In genomic region chr13:40494513-40494912, GRCh38 we compare ENCODE assay signal across 16 cellular contexts.
DNase-seq lines count a peak whose midpoint lies in the region; ATAC-seq lines count a peak whose summit lies in the region.
"Had no signal": no experiment of that assay in that cellular context is flagged by ENCODE, and none has a peak within 500 bp of the region (broad histone marks: within the 10 kb centered on the region; RNA-seq: fewer than 3 reads in every experiment).

No MANE protein-coding gene starts in this region.

- H2BK15ac ChIP-seq in neuronal stem cell (ENCODE audit: low read length) = no peak overlapping the region

- H2BK120ac ChIP-seq in neuronal stem cell (ENCODE audit: low read depth, low read length) = no peak overlapping the region

- peak overlapping the region; percentile 62 for H3K4me3 Mint-ChIP-seq in activated CD4-positive, alpha-beta T cell treated with anti-CD3 and anti-CD28 coated beads for 36 hours
- H3K4me3 Mint-ChIP-seq in T-cell = peak overlapping the region; percentile 74 to 79 (median 79)
- peak overlapping the region; percentile 57 for H3K4me3 Mint-ChIP-seq in central memory CD8-positive, alpha-beta T cell
- H3K4me3 Mint-ChIP-seq: neural progenitor cell had no signal

- no peak overlapping the region for H3K14ac ChIP-seq in neuronal stem cell (ENCODE audit: low read length)

- H3K9ac ChIP-seq in neuronal stem cell (ENCODE audit: low read depth, low read length, poor library complexity) = no peak overlapping the region
- H3K9ac ChIP-seq: neural progenitor cell had no signal

- no peak overlapping the region for H2BK12ac ChIP-seq in neuronal stem cell (ENCODE audit: low read length)

- H3K9me3 Mint-ChIP-seq in activated CD4-positive, alpha-beta T cell treated with anti-CD3 and anti-CD28 coated beads for 36 hours (ENCODE audit: low read depth) = no peaks in the 10 kb centered on the region
- peaks cover 0 to 5% (median 0%) of the 10 kb centered on the region in 3 donors for H3K9me3 Mint-ChIP-seq in T-cell
- H3K9me3 Mint-ChIP-seq in central memory CD8-positive, alpha-beta T cell = no peaks in the 10 kb centered on the region

- no peak overlapping the region for H4K8ac ChIP-seq in neuronal stem cell (ENCODE audit: low read depth, low read length)

- no peak overlapping the region for H3K27ac ChIP-seq in neuronal stem cell (replicated peaks; ENCODE audit: low read length)
- H3K27ac ChIP-seq: neural progenitor cell, SK-N-MC had no signal

- intact Hi-C loops in activated CD4-positive, alpha-beta T cell treated with anti-CD3 and anti-CD28 coated beads for 36 hours (cut with DNase I, micrococcal nuclease) = loop anchor here in 1 of 2 experiments (2.0 kb wide), 1 partner anchor 28 kb away; no protein-coding TSS in a partner anchor

- H3K27me3 Mint-ChIP-seq in activated CD4-positive, alpha-beta T cell treated with anti-CD3 and anti-CD28 coated beads for 36 hours = no peaks in the 10 kb centered on the region
- H3K27me3 Mint-ChIP-seq in T-cell = no peaks in the 10 kb centered on the region
- H3K27me3 Mint-ChIP-seq in central memory CD8-positive, alpha-beta T cell = no peaks in the 10 kb centered on the region

- WGBS in neuronal stem cell (ENCODE audit: extremely low coverage in 2 of 2, insufficient read length in 2 of 2, insufficient replicate concordance in 1 of 2), 2 donors = no CpG with 5 or more reads among the region's 2 CpGs

- H2BK5ac ChIP-seq in neuronal stem cell (ENCODE audit: low read length) = no peak overlapping the region

- no peaks in the 10 kb centered on the region for H3K36me3 ChIP-seq in neuronal stem cell (replicated peaks in 1 of 2; ENCODE audit: control insufficient read depth in 2 of 2, insufficient read depth in 2 of 2, low read length in 2 of 2)
- H3K36me3 ChIP-seq: left ventricle myocardium inferior, neural progenitor cell had no signal

- H3K23ac ChIP-seq in neuronal stem cell (ENCODE audit: low read depth, low read length, poor library complexity) = no peak overlapping the region

- H3K79me1 ChIP-seq in neuronal stem cell (ENCODE audit: low read depth, low read length) = no peaks in the 10 kb centered on the region

- H3K4me2 ChIP-seq in neuronal stem cell (ENCODE audit: insufficient read depth, low read length, poor library complexity, severe bottlenecking) = no peak overlapping the region
- H3K4me2 ChIP-seq: neural progenitor cell had no signal

- DNase-seq in activated CD4-positive, alpha-beta T cell treated with anti-CD3 and anti-CD28 coated beads for 36 hours = no peak
- DNase-seq in activated CD4-positive, alpha-beta T cell treated with anti-CD3 and anti-CD28 coated beads for 1 hour = no peak
- DNase-seq in T-cell (no peak), neuronal stem cell (ENCODE audit: low spot score) (no peak)
- no peak for DNase-seq in central memory CD8-positive, alpha-beta T cell (ENCODE audit: low spot score in 2 of 2)
- DNase-seq: COR-L47, hippocampal formation, left ventricle myocardium inferior, MV-4-11, NCI-H2171 treated with DMSO at 0.1 percent for 48 hours had no signal

- H4K91ac ChIP-seq in neuronal stem cell (ENCODE audit: low read depth, low read length, poor library complexity) = no peak overlapping the region

- H3K4me1 Mint-ChIP-seq in activated CD4-positive, alpha-beta T cell treated with anti-CD3 and anti-CD28 coated beads for 36 hours = peaks cover 76% of the 10 kb centered on the region
- H3K4me1 Mint-ChIP-seq in T-cell = peaks cover 88 to 89% (median 88%) of the 10 kb centered on the region in 3 donors
- H3K4me1 Mint-ChIP-seq in central memory CD8-positive, alpha-beta T cell = peaks cover 50% of the 10 kb centered on the region

- no peak overlapping the region for H3K4ac ChIP-seq in neuronal stem cell (ENCODE audit: low read length)

- H2AFZ ChIP-seq in neuronal stem cell (ENCODE audit: low read length) = peak overlapping the region; percentile 57
- H2AFZ ChIP-seq: neural progenitor cell had no signal

- peak overlapping the region; percentile 90 for H3K27ac Mint-ChIP-seq in activated CD4-positive, alpha-beta T cell treated with anti-CD3 and anti-CD28 coated beads for 36 hours
- H3K27ac Mint-ChIP-seq in T-cell = peak overlapping the region; percentile 95 to 96
- H3K27ac Mint-ChIP-seq in central memory CD8-positive, alpha-beta T cell (ENCODE audit: low read depth) = peak overlapping the region; percentile 67
- H3K27ac Mint-ChIP-seq: neural progenitor cell had no signal

- H3K4me1 ChIP-seq in neuronal stem cell (ENCODE audit: control insufficient read depth in 2 of 2, insufficient read depth in 1 of 2, low read depth in 1 of 2, low read length in 2 of 2) = peaks cover 2 to 9% of the 10 kb centered on the region in 2 donors
- H3K4me1 ChIP-seq: neural progenitor cell had no signal

- POLR2A ChIA-PET in activated CD4-positive, alpha-beta T cell treated with anti-CD3 and anti-CD28 coated beads for 36 hours (lab: Charles Lee) = interaction anchor here (0.6 to 0.7 kb wide), 2 partner anchors 14 to 69 kb away, joined by 3 to 4 read pairs; no protein-coding TSS in a partner anchor
- POLR2A ChIA-PET in T-cell (lab: Charles Lee) = interaction anchor here in 1 of 2 donors (0.6 kb wide), 1 partner anchor 124 kb away, joined by 3 read pairs; no protein-coding TSS in a partner anchor

- no peaks in the 10 kb centered on the region for H3K36me3 Mint-ChIP-seq in activated CD4-positive, alpha-beta T cell treated with anti-CD3 and anti-CD28 coated beads for 36 hours (ENCODE audit: low read depth)
- no peaks in the 10 kb centered on the region for H3K36me3 Mint-ChIP-seq in T-cell
- peaks cover 6% of the 10 kb centered on the region for H3K36me3 Mint-ChIP-seq in central memory CD8-positive, alpha-beta T cell (ENCODE audit: insufficient read depth)
- H3K36me3 Mint-ChIP-seq: neural progenitor cell had no signal

- no peak overlapping the region for H2AK5ac ChIP-seq in neuronal stem cell (ENCODE audit: low read depth, low read length)

- H3K4me3 ChIP-seq in neuronal stem cell (ENCODE audit: low read length in 2 of 2) = no peak overlapping the region
- H3K4me3 ChIP-seq: left ventricle myocardium inferior, neural progenitor cell, SK-N-MC had no signal

- no peaks in the 10 kb centered on the region for H3K27me3 ChIP-seq in neuronal stem cell (ENCODE audit: control insufficient read depth in 3 of 3, insufficient read depth in 3 of 3, low read depth in 1 of 3, low read length in 3 of 3)
- H3K27me3 ChIP-seq: neural progenitor cell had no signal

- ATAC-seq in activated CD4-positive, alpha-beta T cell treated with anti-CD3 and anti-CD28 coated beads for 36 hours = peak; percentile 43
- peak; percentile 57 to 67 (median 62) for ATAC-seq in T-cell (replicated peaks in 1 of 4)
- peak; percentile 40 for ATAC-seq in central memory CD8-positive, alpha-beta T cell (replicated peaks; ENCODE audit: extremely low read depth, poor library complexity, severe bottlenecking)
- no peak for ATAC-seq in HG02870 (IDR thresholded peaks at IDR 0.05; ENCODE audit: unreplicated experiment)
- ATAC-seq in GM21619 (IDR thresholded peaks at IDR 0.05; ENCODE audit: unreplicated experiment) = no peak
- no peak for ATAC-seq in HG03378 (IDR thresholded peaks at IDR 0.05; ENCODE audit: unreplicated experiment)
- ATAC-seq: HCT116 had no signal

- no peak overlapping the region for H3K18ac ChIP-seq in neuronal stem cell (ENCODE audit: low read length)

- H3K9me3 ChIP-seq in neuronal stem cell (replicated peaks in 1 of 2; ENCODE audit: control insufficient read depth in 2 of 2, insufficient read depth in 1 of 2, low read depth in 1 of 2, low read length in 2 of 2) = no peaks in the 10 kb centered on the region
- H3K9me3 ChIP-seq: left ventricle myocardium inferior had no signal

- CTCF ChIA-PET in activated CD4-positive, alpha-beta T cell treated with anti-CD3 and anti-CD28 coated beads for 36 hours (lab: Charles Lee) = interaction anchor here (1.0 kb wide), 1 partner anchor 18 kb away, joined by 3 read pairs; no protein-coding TSS in a partner anchor
- CTCF ChIA-PET in T-cell (lab: Charles Lee) = interaction anchor here in 1 of 2 donors (0.5 to 0.9 kb wide), 4 partner anchors 9 to 425 kb away, joined by 3 to 4 read pairs (median 4); no protein-coding TSS in a partner anchor

Comparison
In these comparisons a context has a peak if more than half of its experiments do, and no peak if none do; other contexts are left out.
1. ATAC-seq: peak in activated CD4-positive, alpha-beta T cell treated with anti-CD3 and anti-CD28 coated beads for 36 hours (single experiment), T-cell (4 of 4) and central memory CD8-positive, alpha-beta T cell (single experiment); none in HG02870 (single experiment), GM21619 (single experiment) and HG03378 (single experiment).
2. Peak in every context shown above with its lines, with median percentiles within 50 percentile points of each other: H3K27ac Mint-ChIP-seq and H3K4me3 Mint-ChIP-seq.